Comparison of ENCODE assay signal across 1 cellular context in the genomic region with DNA sequence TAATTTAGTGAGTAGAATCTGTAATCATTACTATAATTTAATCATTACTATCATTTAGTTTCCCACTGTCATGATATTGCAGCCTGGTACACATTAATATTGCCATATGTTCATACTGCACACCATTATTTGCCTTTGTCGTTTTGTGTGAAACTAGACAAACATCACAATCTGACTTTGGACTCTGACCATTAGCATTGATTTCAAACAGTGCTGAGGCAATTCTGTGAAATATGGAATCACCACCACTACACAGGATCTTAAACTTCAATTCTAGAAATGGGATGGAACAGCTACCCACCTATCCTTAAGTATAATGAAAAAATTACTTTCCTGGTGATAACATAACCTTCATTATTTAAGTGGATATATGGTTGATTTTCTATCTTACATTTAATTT.
A peak's percentile ranks its signal among the peaks of the same experiment; 100 is the strongest.
TF ChIP-seq lines count a peak whose summit lies in the region.

No MANE protein-coding gene starts in this region.

TF ChIP-seq in HepG2, 621 proteins besides CTCF, POLR2A, EP300 and RAD21 (continued from another document and continues in another):
- TF ChIP-seq, protein P1, sequence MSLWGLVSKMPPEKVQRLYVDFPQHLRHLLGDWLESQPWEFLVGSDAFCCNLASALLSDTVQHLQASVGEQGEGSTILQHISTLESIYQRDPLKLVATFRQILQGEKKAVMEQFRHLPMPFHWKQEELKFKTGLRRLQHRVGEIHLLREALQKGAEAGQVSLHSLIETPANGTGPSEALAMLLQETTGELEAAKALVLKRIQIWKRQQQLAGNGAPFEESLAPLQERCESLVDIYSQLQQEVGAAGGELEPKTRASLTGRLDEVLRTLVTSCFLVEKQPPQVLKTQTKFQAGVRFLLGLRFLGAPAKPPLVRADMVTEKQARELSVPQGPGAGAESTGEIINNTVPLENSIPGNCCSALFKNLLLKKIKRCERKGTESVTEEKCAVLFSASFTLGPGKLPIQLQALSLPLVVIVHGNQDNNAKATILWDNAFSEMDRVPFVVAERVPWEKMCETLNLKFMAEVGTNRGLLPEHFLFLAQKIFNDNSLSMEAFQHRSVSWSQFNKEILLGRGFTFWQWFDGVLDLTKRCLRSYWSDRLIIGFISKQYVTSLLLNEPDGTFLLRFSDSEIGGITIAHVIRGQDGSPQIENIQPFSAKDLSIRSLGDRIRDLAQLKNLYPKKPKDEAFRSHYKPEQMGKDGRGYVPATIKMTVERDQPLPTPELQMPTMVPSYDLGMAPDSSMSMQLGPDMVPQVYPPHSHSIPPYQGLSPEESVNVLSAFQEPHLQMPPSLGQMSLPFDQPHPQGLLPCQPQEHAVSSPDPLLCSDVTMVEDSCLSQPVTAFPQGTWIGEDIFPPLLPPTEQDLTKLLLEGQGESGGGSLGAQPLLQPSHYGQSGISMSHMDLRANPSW (CRISPR knock-in tag; IDR thresholded peaks at IDR 0.05; ENCODE audit: borderline replicate concordance), result 0 out of 2 replicates have a peak, but pooled peaks have one; percentile 59
- TF ChIP-seq, protein P2, sequence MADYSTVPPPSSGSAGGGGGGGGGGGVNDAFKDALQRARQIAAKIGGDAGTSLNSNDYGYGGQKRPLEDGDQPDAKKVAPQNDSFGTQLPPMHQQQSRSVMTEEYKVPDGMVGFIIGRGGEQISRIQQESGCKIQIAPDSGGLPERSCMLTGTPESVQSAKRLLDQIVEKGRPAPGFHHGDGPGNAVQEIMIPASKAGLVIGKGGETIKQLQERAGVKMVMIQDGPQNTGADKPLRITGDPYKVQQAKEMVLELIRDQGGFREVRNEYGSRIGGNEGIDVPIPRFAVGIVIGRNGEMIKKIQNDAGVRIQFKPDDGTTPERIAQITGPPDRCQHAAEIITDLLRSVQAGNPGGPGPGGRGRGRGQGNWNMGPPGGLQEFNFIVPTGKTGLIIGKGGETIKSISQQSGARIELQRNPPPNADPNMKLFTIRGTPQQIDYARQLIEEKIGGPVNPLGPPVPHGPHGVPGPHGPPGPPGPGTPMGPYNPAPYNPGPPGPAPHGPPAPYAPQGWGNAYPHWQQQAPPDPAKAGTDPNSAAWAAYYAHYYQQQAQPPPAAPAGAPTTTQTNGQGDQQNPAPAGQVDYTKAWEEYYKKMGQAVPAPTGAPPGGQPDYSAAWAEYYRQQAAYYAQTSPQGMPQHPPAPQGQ (CRISPR knock-in tag; IDR thresholded peaks at IDR 0.05; ENCODE audit: borderline replicate concordance), result no peak
- no peak for TF ChIP-seq ERF (CRISPR knock-in tag; IDR thresholded peaks at IDR 0.05)
- TF ChIP-seq NCOA5 (CRISPR knock-in tag; IDR thresholded peaks at IDR 0.05), result no peak
- no peak for TF ChIP-seq IKZF4 (CRISPR knock-in tag; IDR thresholded peaks at IDR 0.05; ENCODE audit: borderline replicate concordance, low read depth, not compliant biosample characterization)
- no peak for TF ChIP-seq ZNF224 (CRISPR knock-in tag; IDR thresholded peaks at IDR 0.05)
- TF ChIP-seq PAF1 (CRISPR knock-in tag; IDR thresholded peaks at IDR 0.05), result no peak
- no peak for TF ChIP-seq ZNF615 (CRISPR knock-in tag; IDR thresholded peaks at IDR 0.05; ENCODE audit: borderline replicate concordance)
- TF ChIP-seq SP4 (CRISPR knock-in tag; IDR thresholded peaks at IDR 0.05), result no peak
- no peak; the same call in 1 of the 2 replicates for TF ChIP-seq ZBTB3 (CRISPR knock-in tag; IDR thresholded peaks at IDR 0.05; ENCODE audit: borderline replicate concordance, low read depth)
- TF ChIP-seq TARDBP (CRISPR knock-in tag; IDR thresholded peaks at IDR 0.05), result peak; percentile 79
- TF ChIP-seq ZNF558 (CRISPR knock-in tag; IDR thresholded peaks at IDR 0.05; ENCODE audit: borderline replicate concordance), result no peak
- TF ChIP-seq ZNF543 (CRISPR knock-in tag; IDR thresholded peaks at IDR 0.05), result 0 out of 2 replicates have a peak, but pooled peaks have one; percentile 24
- TF ChIP-seq GATAD1 (CRISPR knock-in tag; IDR thresholded peaks at IDR 0.05), result no peak; the same call in 1 of the 2 replicates
- TF ChIP-seq, protein P3, sequence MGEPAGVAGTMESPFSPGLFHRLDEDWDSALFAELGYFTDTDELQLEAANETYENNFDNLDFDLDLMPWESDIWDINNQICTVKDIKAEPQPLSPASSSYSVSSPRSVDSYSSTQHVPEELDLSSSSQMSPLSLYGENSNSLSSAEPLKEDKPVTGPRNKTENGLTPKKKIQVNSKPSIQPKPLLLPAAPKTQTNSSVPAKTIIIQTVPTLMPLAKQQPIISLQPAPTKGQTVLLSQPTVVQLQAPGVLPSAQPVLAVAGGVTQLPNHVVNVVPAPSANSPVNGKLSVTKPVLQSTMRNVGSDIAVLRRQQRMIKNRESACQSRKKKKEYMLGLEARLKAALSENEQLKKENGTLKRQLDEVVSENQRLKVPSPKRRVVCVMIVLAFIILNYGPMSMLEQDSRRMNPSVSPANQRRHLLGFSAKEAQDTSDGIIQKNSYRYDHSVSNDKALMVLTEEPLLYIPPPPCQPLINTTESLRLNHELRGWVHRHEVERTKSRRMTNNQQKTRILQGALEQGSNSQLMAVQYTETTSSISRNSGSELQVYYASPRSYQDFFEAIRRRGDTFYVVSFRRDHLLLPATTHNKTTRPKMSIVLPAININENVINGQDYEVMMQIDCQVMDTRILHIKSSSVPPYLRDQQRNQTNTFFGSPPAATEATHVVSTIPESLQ (CRISPR knock-in tag; conservative IDR thresholded peaks at IDR 0.05), result no peak
- TF ChIP-seq HNRNPLL (IDR thresholded peaks at IDR 0.05; ENCODE audit: low read depth, low read length, poor library complexity, severe bottlenecking), result no peak
- TF ChIP-seq BRD4 (CRISPR knock-in tag; IDR thresholded peaks at IDR 0.05), result no peak
- TF ChIP-seq, protein P4, sequence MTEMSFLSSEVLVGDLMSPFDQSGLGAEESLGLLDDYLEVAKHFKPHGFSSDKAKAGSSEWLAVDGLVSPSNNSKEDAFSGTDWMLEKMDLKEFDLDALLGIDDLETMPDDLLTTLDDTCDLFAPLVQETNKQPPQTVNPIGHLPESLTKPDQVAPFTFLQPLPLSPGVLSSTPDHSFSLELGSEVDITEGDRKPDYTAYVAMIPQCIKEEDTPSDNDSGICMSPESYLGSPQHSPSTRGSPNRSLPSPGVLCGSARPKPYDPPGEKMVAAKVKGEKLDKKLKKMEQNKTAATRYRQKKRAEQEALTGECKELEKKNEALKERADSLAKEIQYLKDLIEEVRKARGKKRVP (CRISPR knock-in tag; IDR thresholded peaks at IDR 0.05), result peak; percentile 78 to 99
- TF ChIP-seq RNF2 (conservative IDR thresholded peaks at IDR 0.05; ENCODE audit: low read depth), result no peak
- TF ChIP-seq ZNF335 (CRISPR knock-in tag; IDR thresholded peaks at IDR 0.05), result no peak
- no peak for TF ChIP-seq U2AF2 (IDR thresholded peaks at IDR 0.05; ENCODE audit: low read depth, low read length)
- no peak for TF ChIP-seq MED8 (CRISPR knock-in tag; IDR thresholded peaks at IDR 0.05; ENCODE audit: insufficient replicate concordance)
- TF ChIP-seq, protein P5, sequence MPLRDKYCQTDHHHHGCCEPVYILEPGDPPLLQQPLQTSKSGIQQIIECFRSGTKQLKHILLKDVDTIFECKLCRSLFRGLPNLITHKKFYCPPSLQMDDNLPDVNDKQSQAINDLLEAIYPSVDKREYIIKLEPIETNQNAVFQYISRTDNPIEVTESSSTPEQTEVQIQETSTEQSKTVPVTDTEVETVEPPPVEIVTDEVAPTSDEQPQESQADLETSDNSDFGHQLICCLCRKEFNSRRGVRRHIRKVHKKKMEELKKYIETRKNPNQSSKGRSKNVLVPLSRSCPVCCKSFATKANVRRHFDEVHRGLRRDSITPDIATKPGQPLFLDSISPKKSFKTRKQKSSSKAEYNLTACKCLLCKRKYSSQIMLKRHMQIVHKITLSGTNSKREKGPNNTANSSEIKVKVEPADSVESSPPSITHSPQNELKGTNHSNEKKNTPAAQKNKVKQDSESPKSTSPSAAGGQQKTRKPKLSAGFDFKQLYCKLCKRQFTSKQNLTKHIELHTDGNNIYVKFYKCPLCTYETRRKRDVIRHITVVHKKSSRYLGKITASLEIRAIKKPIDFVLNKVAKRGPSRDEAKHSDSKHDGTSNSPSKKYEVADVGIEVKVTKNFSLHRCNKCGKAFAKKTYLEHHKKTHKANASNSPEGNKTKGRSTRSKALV (CRISPR knock-in tag; IDR thresholded peaks at IDR 0.05), result no peak
- TF ChIP-seq IKZF1 (IDR thresholded peaks at IDR 0.05), result no peak
- peak; percentile 96 for TF ChIP-seq GFI1 (CRISPR knock-in tag; IDR thresholded peaks at IDR 0.05; ENCODE audit: borderline replicate concordance)
- no peak for TF ChIP-seq REL (CRISPR knock-in tag; conservative IDR thresholded peaks at IDR 0.05)
- no peak for TF ChIP-seq PRMT3 (CRISPR knock-in tag; IDR thresholded peaks at IDR 0.05; ENCODE audit: borderline replicate concordance, low read depth)
- TF ChIP-seq, protein P6, sequence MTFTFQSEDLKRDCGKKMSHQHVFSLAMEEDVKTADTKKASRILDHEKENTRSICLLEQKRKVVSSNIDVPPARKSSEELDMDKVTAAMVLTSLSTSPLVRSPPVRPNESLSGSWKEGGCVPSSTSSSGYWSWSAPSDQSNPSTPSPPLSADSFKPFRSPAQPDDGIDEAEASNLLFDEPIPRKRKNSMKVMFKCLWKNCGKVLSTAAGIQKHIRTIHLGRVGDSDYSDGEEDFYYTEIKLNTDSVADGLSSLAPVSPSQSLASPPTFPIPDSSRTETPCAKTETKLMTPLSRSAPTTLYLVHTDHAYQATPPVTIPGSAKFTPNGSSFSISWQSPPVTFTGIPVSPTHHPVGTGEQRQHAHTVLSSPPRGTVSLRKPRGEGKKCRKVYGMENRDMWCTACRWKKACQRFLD (CRISPR knock-in tag; IDR thresholded peaks at IDR 0.05; ENCODE audit: borderline replicate concordance), result no peak
- TF ChIP-seq, protein P7, sequence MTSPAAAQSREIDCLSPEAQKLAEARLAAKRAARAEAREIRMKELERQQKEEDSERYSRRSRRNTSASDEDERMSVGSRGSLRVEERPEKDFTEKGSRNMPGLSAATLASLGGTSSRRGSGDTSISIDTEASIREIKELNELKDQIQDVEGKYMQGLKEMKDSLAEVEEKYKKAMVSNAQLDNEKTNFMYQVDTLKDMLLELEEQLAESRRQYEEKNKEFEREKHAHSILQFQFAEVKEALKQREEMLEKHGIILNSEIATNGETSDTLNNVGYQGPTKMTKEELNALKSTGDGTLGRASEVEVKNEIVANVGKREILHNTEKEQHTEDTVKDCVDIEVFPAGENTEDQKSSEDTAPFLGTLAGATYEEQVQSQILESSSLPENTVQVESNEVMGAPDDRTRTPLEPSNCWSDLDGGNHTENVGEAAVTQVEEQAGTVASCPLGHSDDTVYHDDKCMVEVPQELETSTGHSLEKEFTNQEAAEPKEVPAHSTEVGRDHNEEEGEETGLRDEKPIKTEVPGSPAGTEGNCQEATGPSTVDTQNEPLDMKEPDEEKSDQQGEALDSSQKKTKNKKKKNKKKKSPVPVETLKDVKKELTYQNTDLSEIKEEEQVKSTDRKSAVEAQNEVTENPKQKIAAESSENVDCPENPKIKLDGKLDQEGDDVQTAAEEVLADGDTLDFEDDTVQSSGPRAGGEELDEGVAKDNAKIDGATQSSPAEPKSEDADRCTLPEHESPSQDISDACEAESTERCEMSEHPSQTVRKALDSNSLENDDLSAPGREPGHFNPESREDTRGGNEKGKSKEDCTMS (CRISPR knock-in tag; conservative IDR thresholded peaks at IDR 0.05), result no peak
- TF ChIP-seq ZNF263 (CRISPR knock-in tag; IDR thresholded peaks at IDR 0.05), result no peak
- TF ChIP-seq ZNF343 (CRISPR knock-in tag; IDR thresholded peaks at IDR 0.05), result no peak
- no peak for TF ChIP-seq ZNF550 (CRISPR knock-in tag; IDR thresholded peaks at IDR 0.05; ENCODE audit: borderline replicate concordance)
- TF ChIP-seq ZSCAN21 (CRISPR knock-in tag; IDR thresholded peaks at IDR 0.05; ENCODE audit: borderline replicate concordance), result no peak
- TF ChIP-seq, protein P8, sequence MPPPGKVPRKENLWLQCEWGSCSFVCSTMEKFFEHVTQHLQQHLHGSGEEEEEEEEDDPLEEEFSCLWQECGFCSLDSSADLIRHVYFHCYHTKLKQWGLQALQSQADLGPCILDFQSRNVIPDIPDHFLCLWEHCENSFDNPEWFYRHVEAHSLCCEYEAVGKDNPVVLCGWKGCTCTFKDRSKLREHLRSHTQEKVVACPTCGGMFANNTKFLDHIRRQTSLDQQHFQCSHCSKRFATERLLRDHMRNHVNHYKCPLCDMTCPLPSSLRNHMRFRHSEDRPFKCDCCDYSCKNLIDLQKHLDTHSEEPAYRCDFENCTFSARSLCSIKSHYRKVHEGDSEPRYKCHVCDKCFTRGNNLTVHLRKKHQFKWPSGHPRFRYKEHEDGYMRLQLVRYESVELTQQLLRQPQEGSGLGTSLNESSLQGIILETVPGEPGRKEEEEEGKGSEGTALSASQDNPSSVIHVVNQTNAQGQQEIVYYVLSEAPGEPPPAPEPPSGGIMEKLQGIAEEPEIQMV (CRISPR knock-in tag; IDR thresholded peaks at IDR 0.05; ENCODE audit: low read depth), result no peak
- no peak for TF ChIP-seq DNMT1 (CRISPR knock-in tag; IDR thresholded peaks at IDR 0.05)
- no peak for TF ChIP-seq ZNF180 (CRISPR knock-in tag; IDR thresholded peaks at IDR 0.05; ENCODE audit: borderline replicate concordance, low read depth)
- no peak for TF ChIP-seq ZNF451 (CRISPR knock-in tag; IDR thresholded peaks at IDR 0.05)
- TF ChIP-seq TAF15 (IDR thresholded peaks at IDR 0.05; ENCODE audit: low read depth, low read length, poor library complexity, severe bottlenecking), result no peak
- TF ChIP-seq MXI1 (IDR thresholded peaks at IDR 0.05; ENCODE audit: borderline replicate concordance, low read depth, low read length), result no peak
- TF ChIP-seq ZMYM4 (CRISPR knock-in tag; IDR thresholded peaks at IDR 0.05), result peak; percentile 53; the same call in 1 of the 2 replicates
- no peak for TF ChIP-seq ZNF569 (CRISPR knock-in tag; IDR thresholded peaks at IDR 0.05; ENCODE audit: borderline replicate concordance)
- TF ChIP-seq, protein P9, sequence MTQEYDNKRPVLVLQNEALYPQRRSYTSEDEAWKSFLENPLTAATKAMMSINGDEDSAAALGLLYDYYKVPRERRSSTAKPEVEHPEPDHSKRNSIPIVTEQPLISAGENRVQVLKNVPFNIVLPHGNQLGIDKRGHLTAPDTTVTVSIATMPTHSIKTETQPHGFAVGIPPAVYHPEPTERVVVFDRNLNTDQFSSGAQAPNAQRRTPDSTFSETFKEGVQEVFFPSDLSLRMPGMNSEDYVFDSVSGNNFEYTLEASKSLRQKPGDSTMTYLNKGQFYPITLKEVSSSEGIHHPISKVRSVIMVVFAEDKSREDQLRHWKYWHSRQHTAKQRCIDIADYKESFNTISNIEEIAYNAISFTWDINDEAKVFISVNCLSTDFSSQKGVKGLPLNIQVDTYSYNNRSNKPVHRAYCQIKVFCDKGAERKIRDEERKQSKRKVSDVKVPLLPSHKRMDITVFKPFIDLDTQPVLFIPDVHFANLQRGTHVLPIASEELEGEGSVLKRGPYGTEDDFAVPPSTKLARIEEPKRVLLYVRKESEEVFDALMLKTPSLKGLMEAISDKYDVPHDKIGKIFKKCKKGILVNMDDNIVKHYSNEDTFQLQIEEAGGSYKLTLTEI (CRISPR knock-in tag; conservative IDR thresholded peaks at IDR 0.05), result no peak
